19 cellular contexts compared by ENCODE assay signal in the genomic region with DNA sequence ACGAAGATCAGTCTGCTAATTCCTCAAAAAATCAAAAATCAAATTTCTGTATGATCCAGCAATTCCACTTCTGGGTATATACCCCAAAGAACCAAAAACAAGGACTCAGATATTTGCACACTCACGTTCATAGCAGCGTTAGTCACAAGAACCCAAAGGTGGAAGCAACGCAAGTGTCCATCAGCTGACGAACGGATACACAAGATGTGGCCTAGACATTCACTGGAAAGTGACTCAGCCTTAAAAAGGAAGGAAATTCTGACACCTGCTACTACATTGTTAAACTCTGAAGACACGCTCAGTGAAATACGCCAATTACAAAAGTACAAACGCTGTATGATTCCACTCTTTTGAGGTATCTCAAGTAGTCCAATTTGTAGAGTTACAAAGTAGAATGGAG.
"Had no signal": no experiment of that assay in that cellular context is flagged by ENCODE, and none has a peak within 500 bp of the region (broad histone marks: within the 10 kb centered on the region; RNA-seq: fewer than 3 reads in every experiment).

No MANE protein-coding gene starts in this region.

- H3K4me1 Mint-ChIP-seq: activated CD4-positive, alpha-beta memory T cell treated with anti-CD3 and anti-CD28 coated beads, Interleukin-2, amount 10 ng/mL, durations not matched to agents 7 days and 5 days; stimulated activated naive CD8-positive, alpha-beta T cell treated with anti-CD3 and anti-CD28 coated beads, Interleukin-15, amount 100 ng/mL, for 72 hours had no signal

- DNase-seq: activated CD4-positive, alpha-beta memory T cell treated with anti-CD3 and anti-CD28 coated beads, Interleukin-2, amount 10 ng/mL, durations not matched to agents 7 days and 5 days; activated CD4-positive, alpha-beta T cell treated with anti-CD3 and anti-CD28 coated beads for 1 hour; activated gamma-delta T cell treated with Interleukin-2 at 50 U/mL for 16 hours; activated naive CD8-positive, alpha-beta T cell treated with anti-CD3 and anti-CD28 coated beads, Interleukin-2, amount 10 ng/mL, durations not matched to agents 7 days and 5 days; activated T-cell treated with anti-CD3 and anti-CD28 coated beads, Interleukin-2, amount 50 U/mL, for 72 hours; anterior cingulate cortex; brain microvascular endothelial cell; cortex of kidney; effector memory CD4-positive, alpha-beta T cell; erythroblast; left colon; nephron progenitor cell; sigmoid colon; stimulated activated CD4-positive, alpha-beta T cell treated with anti-CD3 and anti-CD28 coated beads, Interleukin-1b, Interleukin-23, amount 100 ng/mL, for 48 hours; stimulated activated naive CD8-positive, alpha-beta T cell treated with anti-CD3 and anti-CD28 coated beads, Interleukin-15, amount 100 ng/mL, for 72 hours had no signal

- H3K4me3 Mint-ChIP-seq: activated CD4-positive, alpha-beta memory T cell treated with anti-CD3 and anti-CD28 coated beads, Interleukin-2, amount 10 ng/mL, durations not matched to agents 7 days and 5 days; activated naive CD8-positive, alpha-beta T cell treated with anti-CD3 and anti-CD28 coated beads, Interleukin-2, amount 10 ng/mL, durations not matched to agents 7 days and 5 days; activated T-cell treated with anti-CD3 and anti-CD28 coated beads, Interleukin-2, amount 50 U/mL, for 72 hours; nephron progenitor cell; stimulated activated naive CD8-positive, alpha-beta T cell treated with anti-CD3 and anti-CD28 coated beads, Interleukin-15, amount 100 ng/mL, for 72 hours; type B pancreatic cell had no signal

- H3K27me3 ChIP-seq: brain microvascular endothelial cell, gastroesophageal sphincter, sigmoid colon had no signal

- H3K36me3 ChIP-seq: prostate gland had no signal

- H3K9me3 Mint-ChIP-seq: activated CD4-positive, alpha-beta memory T cell treated with anti-CD3 and anti-CD28 coated beads, Interleukin-2, amount 10 ng/mL, durations not matched to agents 7 days and 5 days; activated naive CD8-positive, alpha-beta T cell treated with anti-CD3 and anti-CD28 coated beads, Interleukin-2, amount 10 ng/mL, durations not matched to agents 7 days and 5 days; activated T-cell treated with anti-CD3 and anti-CD28 coated beads, Interleukin-2, amount 50 U/mL, for 72 hours; nephron progenitor cell; stimulated activated naive CD8-positive, alpha-beta T cell treated with anti-CD3 and anti-CD28 coated beads, Interleukin-15, amount 100 ng/mL, for 72 hours; type B pancreatic cell had no signal

- H3K4me1 ChIP-seq: prostate gland had no signal

- H3K27ac ChIP-seq: brain microvascular endothelial cell, gastroesophageal sphincter, prostate gland, sigmoid colon, VCaP had no signal

- H3K9me3 ChIP-seq: gastroesophageal sphincter, prostate gland, sigmoid colon had no signal

- H3K27ac Mint-ChIP-seq: activated CD4-positive, alpha-beta memory T cell treated with anti-CD3 and anti-CD28 coated beads, Interleukin-2, amount 10 ng/mL, durations not matched to agents 7 days and 5 days; activated naive CD8-positive, alpha-beta T cell treated with anti-CD3 and anti-CD28 coated beads, Interleukin-2, amount 10 ng/mL, durations not matched to agents 7 days and 5 days; activated T-cell treated with anti-CD3 and anti-CD28 coated beads, Interleukin-2, amount 50 U/mL, for 72 hours; nephron progenitor cell; stimulated activated naive CD8-positive, alpha-beta T cell treated with anti-CD3 and anti-CD28 coated beads, Interleukin-15, amount 100 ng/mL, for 72 hours; type B pancreatic cell had no signal

- H3K27me3 Mint-ChIP-seq: activated CD4-positive, alpha-beta memory T cell treated with anti-CD3 and anti-CD28 coated beads, Interleukin-2, amount 10 ng/mL, durations not matched to agents 7 days and 5 days; activated naive CD8-positive, alpha-beta T cell treated with anti-CD3 and anti-CD28 coated beads, Interleukin-2, amount 10 ng/mL, durations not matched to agents 7 days and 5 days; stimulated activated naive CD8-positive, alpha-beta T cell treated with anti-CD3 and anti-CD28 coated beads, Interleukin-15, amount 100 ng/mL, for 72 hours; type B pancreatic cell had no signal

- H3K4me3 ChIP-seq: gastroesophageal sphincter, prostate gland, sigmoid colon had no signal

- ATAC-seq: activated T-cell treated with anti-CD3 and anti-CD28 coated beads, Interleukin-2, amount 50 U/mL, for 72 hours; gastroesophageal sphincter; left colon; stimulated activated naive CD8-positive, alpha-beta T cell treated with anti-CD3 and anti-CD28 coated beads, Interleukin-15, amount 100 ng/mL, for 72 hours had no signal
